12 cellular contexts compared by ENCODE assay signal in the genomic region with DNA sequence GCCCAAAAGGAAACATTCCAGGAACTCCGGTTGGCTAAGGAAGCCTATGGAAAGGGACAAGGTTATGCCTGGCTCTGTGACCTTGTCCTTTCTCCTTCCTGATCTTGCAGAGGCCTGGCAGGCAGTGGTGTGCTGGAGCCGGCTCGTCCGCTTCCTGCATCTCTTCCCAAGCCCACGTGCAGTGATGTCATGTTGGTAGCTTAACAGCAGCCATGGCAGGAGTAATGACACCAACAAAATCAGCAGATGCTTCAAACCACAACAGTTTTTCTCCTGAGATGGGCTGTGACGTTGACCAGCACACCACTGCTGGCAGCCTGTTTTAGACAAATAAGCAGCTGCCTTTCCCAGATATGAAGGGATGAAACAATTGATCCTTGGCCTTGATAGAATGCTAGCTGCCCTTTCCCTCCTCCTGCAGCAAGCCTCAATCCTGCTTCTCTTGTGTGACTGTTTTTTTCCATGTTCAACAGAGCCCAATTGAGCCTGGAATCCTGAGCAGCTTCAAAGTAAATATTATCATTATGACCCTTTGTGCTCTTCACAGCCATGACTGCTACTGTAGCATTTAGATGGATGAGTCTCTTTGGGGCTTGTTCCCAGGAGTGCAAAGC. TPM values are rescaled to one million over a fixed set of nuclear protein-coding genes. Genes with fewer than 3 reads are reported as not detected.
DNase-seq lines count a peak whose midpoint lies in the region; ATAC-seq, FAIRE-seq and TF ChIP-seq lines count a peak whose summit lies in the region.
"Had no signal": no experiment of that assay in that cellular context is flagged by ENCODE, and none has a peak within 500 bp of the region (broad histone marks: within the 10 kb centered on the region; RNA-seq: fewer than 3 reads in every experiment).

No MANE protein-coding gene starts in this region.

- TF ChIP-seq RAD21 in liver (IDR thresholded peaks at IDR 0.05): no peak

- H3K27me3 Mint-ChIP-seq in astrocyte (ENCODE audit: low read depth, unreplicated experiment): no peaks in the 10 kb centered on the region

- H3K9me3 ChIP-seq in AG04450 (ENCODE audit: control insufficient read depth, insufficient read depth, low read length): no peaks in the 10 kb centered on the region
- H3K9me3 ChIP-seq in astrocyte (ENCODE audit: insufficient read depth, low read depth, low read length): no peaks in the 10 kb centered on the region
- H3K9me3 ChIP-seq in liver (ENCODE audit: control insufficient read depth in 4 of 4, low read length in 3 of 4): no peaks in the 10 kb centered on the region
- H3K9me3 ChIP-seq in WERI-Rb-1 (ENCODE audit: severe bottlenecking): no peaks in the 10 kb centered on the region

- ATAC-seq in GM18502 (IDR thresholded peaks at IDR 0.05; ENCODE audit: poor library complexity, unreplicated experiment): no peak

- H3K4me3 Mint-ChIP-seq in astrocyte (ENCODE audit: unreplicated experiment): no peak overlapping the region

- FAIRE-seq in GM12892 (lab: Jason Lieb, UNC) (peak; percentile 24), astrocyte (lab: Jason Lieb, UNC) (peak; percentile 68)

- DNase-seq in AG04450 (ENCODE audit: low read depth, low spot score) (no peak), GM12892 (ENCODE audit: insufficient read length) (no peak), astrocyte (ENCODE audit: low read depth) (peak; percentile 63), WERI-Rb-1 (no peak), NCI-H446 treated with DMSO at 0.1 percent for 48 hours (lab: John Stamatoyannopoulos, UW) (no peak), DMS153 (lab: John Stamatoyannopoulos, UW) (no peak)
- DNase-seq: NCI-H526 treated with DMSO at 0.1 percent for 48 hours, T1000 had no signal

- TF ChIP-seq CTCF in AG04450 (IDR thresholded peaks at IDR 0.05; ENCODE audit: low read depth, low read length): no peak
- TF ChIP-seq CTCF in astrocyte (IDR thresholded peaks at IDR 0.05; ENCODE audit: insufficient read depth, low read depth, low read length): no peak
- TF ChIP-seq CTCF in liver (IDR thresholded peaks at IDR 0.05; ENCODE audit: low read depth, low read length, missing input control): no peak
- TF ChIP-seq CTCF in WERI-Rb-1 (IDR thresholded peaks at IDR 0.05; ENCODE audit: low read depth, low read length): no peak

- H3K4me2 ChIP-seq in astrocyte (ENCODE audit: low read length): no peak overlapping the region

- peaks cover 2% of the 10 kb centered on the region for H3K36me3 Mint-ChIP-seq in astrocyte (ENCODE audit: low read depth, unreplicated experiment)

- no peak overlapping the region for H2AFZ ChIP-seq in astrocyte (ENCODE audit: low read depth, low read length)

- no peak overlapping the region for H3K9ac ChIP-seq in astrocyte (ENCODE audit: low read length)
- H3K9ac ChIP-seq in liver (ENCODE audit: low read depth in 1 of 2, low read length in 2 of 2): no peak overlapping the region

- H3K27ac Mint-ChIP-seq in astrocyte (ENCODE audit: unreplicated experiment): peak overlapping the region; percentile 41

- no peaks in the 10 kb centered on the region for H3K27me3 ChIP-seq in AG04450 (ENCODE audit: control insufficient read depth, insufficient read depth, low read length)
- H3K27me3 ChIP-seq in astrocyte (ENCODE audit: insufficient read depth, low read length): no peaks in the 10 kb centered on the region
- no peaks in the 10 kb centered on the region for H3K27me3 ChIP-seq in liver (ENCODE audit: control insufficient read depth in 4 of 4, insufficient read depth in 4 of 4, low read length in 3 of 4)
- peaks cover 18% of the 10 kb centered on the region for H3K27me3 ChIP-seq in WERI-Rb-1 (ENCODE audit: insufficient read depth, low read depth, severe bottlenecking)

- H3K27ac ChIP-seq in AG04450 (ENCODE audit: low read depth, low read length): peak overlapping the region; percentile 39
- H3K27ac ChIP-seq in astrocyte (ENCODE audit: low read depth, low read length): no peak overlapping the region
- H3K27ac ChIP-seq in liver (ENCODE audit: low read depth in 1 of 2, low read length in 2 of 2): no peak overlapping the region
- H3K27ac ChIP-seq in WERI-Rb-1: no peak overlapping the region
- H3K27ac ChIP-seq: skin epidermis had no signal

- CTCF ChIA-PET in AG04450 (lab: Charles Lee): interaction anchor here (0.8 kb wide), 1 partner anchor 29 kb away, joined by 3 read pairs; no protein-coding TSS in a partner anchor

- H3K4me3 ChIP-seq in AG04450 (ENCODE audit: low read depth, low read length) (no peak overlapping the region), astrocyte (ENCODE audit: insufficient read depth, low read depth, low read length) (no peak overlapping the region), liver (ENCODE audit: low read depth in 1 of 3, low read length in 3 of 3) (no peak overlapping the region), WERI-Rb-1 (ENCODE audit: low read depth, low read length) (no peak overlapping the region)
- H3K4me3 ChIP-seq: skin epidermis had no signal

- H3K4me1 ChIP-seq in astrocyte (ENCODE audit: insufficient read depth, low read length) (no peaks in the 10 kb centered on the region), liver (ENCODE audit: control insufficient read depth in 4 of 4, insufficient read depth in 4 of 4, low read length in 3 of 4) (peaks cover 2 to 8% (median 6%) of the 10 kb centered on the region in 4 donors)

- no peak for TF ChIP-seq POLR2A in GM12892 (IDR thresholded peaks at IDR 0.05; ENCODE audit: low read depth, low read length)

- H3K79me2 ChIP-seq in astrocyte (ENCODE audit: insufficient read depth, low read length): no peaks in the 10 kb centered on the region

- H3K36me3 ChIP-seq in astrocyte (ENCODE audit: insufficient read depth, low read length): no peaks in the 10 kb centered on the region
- H3K36me3 ChIP-seq in liver (ENCODE audit: control insufficient read depth in 4 of 4, insufficient read depth in 3 of 4, low read depth in 1 of 4, low read length in 3 of 4): peaks cover 0 to 2% (median 0%) of the 10 kb centered on the region in 4 donors
- H3K36me3 ChIP-seq in WERI-Rb-1: no peaks in the 10 kb centered on the region

- no peaks in the 10 kb centered on the region for H4K20me1 ChIP-seq in astrocyte (ENCODE audit: insufficient read depth, low read length)

- H3K9me3 Mint-ChIP-seq in astrocyte (ENCODE audit: unreplicated experiment): no peaks in the 10 kb centered on the region
- H3K9me3 Mint-ChIP-seq: activated T-helper 2 cell treated with anti-CD3 and anti-CD28 coated beads, Interferon-gamma antibody, Interleukin-2, Interleukin-4, amounts not matched to agents 10 μg/mL and 5 μg/mL and 100 μg/mL, durations not matched to agents 14 hours and 24 hours and 36 hours had no signal

- 73% methylated on average over 6 of the region's 6 CpGs for WGBS in liver

- POLR2A ChIA-PET in AG04450 (lab: Yijun Ruan, JAX): no interaction called here

- H3K4me1 Mint-ChIP-seq in astrocyte (ENCODE audit: low read depth, unreplicated experiment): peaks cover 9% of the 10 kb centered on the region

TF ChIP-seq in liver, 16 proteins besides CTCF, POLR2A, EP300 and RAD21:
- no peak for TF ChIP-seq RXRA (IDR thresholded peaks at IDR 0.05)
- peak; percentile 88 for TF ChIP-seq NR2F2 (IDR thresholded peaks at IDR 0.05)

RNA-seq across cellular contexts. Expression of gene SEPTIN6, which starts 23.4 kb away (rescaled TPM):
- 34.4 and 37.0 TPM in 2 replicates for polyA plus RNA-seq in AG04450 (2011; rRNA removed)
- 37.2 and 41.8 TPM in 2 replicates for polyA minus RNA-seq in AG04450 (2011; rRNA and poly(A)+ RNA removed)
- 135 TPM for polyA plus RNA-seq in GM12892 (2012; ENCODE audit: missing spikeins)
- 24.7 and 25.3 TPM in 2 replicates for total RNA-seq in astrocyte
- 10 to 100 TPM in 1 of 2 donors, 1 to 10 TPM in 1; 9.9 to 11.5 TPM for total RNA-seq in liver
- 10 to 100 TPM in 1 of 2 donors, 1 to 10 TPM in 1; 9.4 to 11.4 TPM for polyA plus RNA-seq in liver
